In the genomic region with DNA sequence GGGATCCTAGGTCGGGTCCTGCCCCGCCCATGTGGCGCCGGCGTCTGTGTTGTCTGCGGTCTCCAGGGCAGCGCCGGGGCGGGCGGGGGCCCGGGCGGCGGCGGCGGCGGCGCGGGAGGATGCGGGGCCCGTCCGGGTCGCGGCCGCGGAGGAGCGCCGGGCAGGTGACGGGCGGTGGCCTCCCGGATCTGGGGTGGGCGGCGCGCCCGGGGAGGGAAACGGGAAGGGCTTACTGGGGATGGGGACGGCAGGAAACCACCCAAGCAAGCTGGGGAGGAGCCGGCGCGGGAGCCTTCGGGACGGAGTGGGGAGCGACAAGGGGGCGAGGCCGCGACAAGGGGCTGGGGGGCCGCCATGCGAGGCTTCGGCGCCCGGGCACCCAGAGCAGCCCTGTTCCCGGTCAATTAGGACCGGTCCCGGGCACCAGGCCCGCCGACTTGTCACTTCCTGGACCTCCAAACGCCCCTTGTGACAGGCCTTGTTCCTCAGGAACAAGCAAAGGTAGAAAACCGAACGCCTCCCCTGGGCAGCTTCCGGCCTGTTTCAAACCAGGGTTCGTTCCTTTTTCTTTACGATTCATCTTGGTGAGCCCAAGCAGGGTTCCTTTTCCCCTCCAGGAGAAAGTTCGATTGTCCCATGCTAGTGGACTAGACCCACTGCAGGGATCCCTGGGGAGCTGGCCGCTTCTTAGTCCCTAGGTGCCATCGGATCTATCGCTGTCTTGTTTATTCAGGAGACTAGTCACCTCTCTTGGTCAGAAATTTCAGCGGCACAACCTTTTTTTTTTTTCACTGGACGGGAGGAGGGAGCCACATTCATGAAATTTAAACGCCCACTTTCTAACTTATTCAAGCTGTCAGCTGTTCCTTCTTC, we compare ENCODE assay signal across 1 cellular context.
TF ChIP-seq lines count a peak whose summit lies in the region.

No MANE protein-coding gene starts in this region.

TF ChIP-seq in A549, 52 proteins besides CTCF, POLR2A, EP300 and RAD21 (continued from another document):
- no peak for TF ChIP-seq ATOH8 (CRISPR knock-in tag; IDR thresholded peaks at IDR 0.05; ENCODE audit: low read depth)
TF ChIP-seq in A549: peak in this region for 4.
